In the genomic region with DNA sequence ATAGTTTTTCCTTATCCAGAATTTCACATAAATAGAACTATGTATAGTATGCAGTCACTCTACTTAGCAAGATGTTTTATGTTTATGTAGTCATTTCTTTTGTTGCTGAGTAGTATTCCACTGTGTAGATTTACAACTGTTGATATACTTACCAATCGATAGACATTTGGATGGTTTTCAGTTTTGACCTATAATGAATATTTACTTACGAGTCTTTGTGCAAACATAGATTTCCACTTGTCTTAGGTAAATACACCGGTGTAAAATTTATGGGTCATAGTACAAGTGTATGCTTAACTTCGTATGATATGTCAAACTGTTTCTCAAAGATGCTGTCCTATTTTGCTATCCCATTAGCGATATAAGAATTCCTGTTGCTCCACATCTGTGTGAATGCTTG, we compare ENCODE assay signal across 28 cellular contexts. TPM values are rescaled to one million over a fixed set of nuclear protein-coding genes. Genes with fewer than 3 reads are reported as not detected.
A peak's percentile ranks its signal among the peaks of the same experiment; 100 is the strongest.
DNase-seq lines count a peak whose midpoint lies in the region; ATAC-seq and TF ChIP-seq lines count a peak whose summit lies in the region.
"Had no signal": no experiment of that assay in that cellular context is flagged by ENCODE, and none has a peak within 500 bp of the region (broad histone marks: within the 10 kb centered on the region; RNA-seq: fewer than 3 reads in every experiment).

No MANE protein-coding gene starts in this region.

- peak overlapping the region in 1 of 2 donors; percentile 32 for H3K4me3 ChIP-seq in duodenal mucosa (ENCODE audit: low read depth in 1 of 2, low read length in 2 of 2)
- no peak overlapping the region for H3K4me3 ChIP-seq in breast epithelium
- H3K4me3 ChIP-seq: adrenal gland, cardiac muscle cell, GM23248, heart right ventricle, lung, PC-9, right atrium auricular region had no signal

- ATAC-seq in GM21360 (IDR thresholded peaks at IDR 0.05; ENCODE audit: unreplicated experiment) (no peak), GM21381 (IDR thresholded peaks at IDR 0.05; ENCODE audit: unreplicated experiment) (no peak)
- ATAC-seq: heart right ventricle had no signal

- no peaks in the 10 kb centered on the region for H3K4me1 Mint-ChIP-seq in type B pancreatic cell (ENCODE audit: unreplicated experiment)
- H3K4me1 Mint-ChIP-seq: activated B cell treated with CpG ODN at 0.5 μM for 24 hours, immature natural killer cell had no signal

- H3K4me1 ChIP-seq in duodenal mucosa (ENCODE audit: control insufficient read depth in 1 of 2, insufficient read depth in 2 of 2, low read length in 2 of 2) (peaks cover 0 to 14% of the 10 kb centered on the region in 2 donors), breast epithelium (no peaks in the 10 kb centered on the region)
- H3K4me1 ChIP-seq: adrenal gland, heart right ventricle, right atrium auricular region had no signal

- H3K27ac Mint-ChIP-seq in type B pancreatic cell, result no peak overlapping the region
- H3K27ac Mint-ChIP-seq: activated B cell treated with CpG ODN at 0.5 μM for 24 hours, immature natural killer cell had no signal

- TF ChIP-seq CTCF in type B pancreatic cell (conservative IDR thresholded peaks at IDR 0.05), result no peak
- no peak for TF ChIP-seq CTCF in breast epithelium (IDR thresholded peaks at IDR 0.05)

- H3K36me3 ChIP-seq in duodenal mucosa (ENCODE audit: control insufficient read depth in 1 of 2, insufficient read depth in 2 of 2, low read length in 2 of 2) (no peaks in the 10 kb centered on the region), breast epithelium (no peaks in the 10 kb centered on the region)
- H3K36me3 ChIP-seq: adrenal gland, cardiac muscle cell, heart right ventricle, right atrium auricular region had no signal

- peak overlapping the region; percentile 30 for H3K27ac ChIP-seq in duodenal mucosa (ENCODE audit: low read depth, low read length)
- H3K27ac ChIP-seq in breast epithelium, result no peak overlapping the region
- H3K27ac ChIP-seq: adrenal gland, cardiac muscle cell, GM23248, heart right ventricle, PC-9, right atrium auricular region had no signal

- H3K9me3 Mint-ChIP-seq in type B pancreatic cell, result no peaks in the 10 kb centered on the region

- H3K9me3 ChIP-seq in duodenal mucosa (ENCODE audit: control insufficient read depth in 1 of 2, low read length in 2 of 2) (no peaks in the 10 kb centered on the region), breast epithelium (no peaks in the 10 kb centered on the region)
- H3K9me3 ChIP-seq: adrenal gland, heart right ventricle, right atrium auricular region had no signal

- DNase-seq in NCI-H1105 treated with DMSO at 0.1 percent for 48 hours (lab: John Stamatoyannopoulos, UW) (peak; percentile 43), NCI-H1105 (lab: John Stamatoyannopoulos, UW) (no peak), NCI-H748 (lab: John Stamatoyannopoulos, UW; ENCODE audit: unreplicated experiment) (peak; percentile 57), type B pancreatic cell (ENCODE audit: extremely low spot score, unreplicated experiment) (no peak), breast epithelium (ENCODE audit: low spot score in 2 of 2) (no peak)
- DNase-seq: 8988T; activated B cell treated with CpG ODN at 0.5 μM for 24 hours; activated CD4-positive, alpha-beta T cell treated with anti-CD3 and anti-CD28 coated beads, Interleukin-2, amount 50 U/mL, for 48 hours; activated T-cell treated with anti-CD3 and anti-CD28 coated beads, Interleukin-2, amount 50 U/mL, for 1 hour; adrenal gland; COR-L47; dermis blood vessel endothelial cell; GM23248; heart right ventricle; immature natural killer cell; KG1; MV-4-11; PC-9 had no signal

- no peak for TF ChIP-seq POLR2A in breast epithelium (IDR thresholded peaks at IDR 0.05)

- H3K9ac ChIP-seq in duodenal mucosa (ENCODE audit: low read depth in 1 of 2, low read length in 2 of 2), result no peak overlapping the region
- H3K9ac ChIP-seq: GM23248 had no signal

- no peaks in the 10 kb centered on the region for H3K27me3 Mint-ChIP-seq in type B pancreatic cell

- intact Hi-C loops in breast epithelium (cut with DNase I; ENCODE audit: low total_unique reads), result no loop called here

- no peaks in the 10 kb centered on the region for H3K27me3 ChIP-seq in duodenal mucosa (ENCODE audit: control insufficient read depth in 1 of 2, insufficient read depth in 2 of 2, low read length in 2 of 2)
- no peaks in the 10 kb centered on the region for H3K27me3 ChIP-seq in breast epithelium
- H3K27me3 ChIP-seq: adrenal gland, cardiac muscle cell, right atrium auricular region had no signal

- peak overlapping the region; percentile 7 for H3K4me3 Mint-ChIP-seq in type B pancreatic cell
- H3K4me3 Mint-ChIP-seq: activated B cell treated with CpG ODN at 0.5 μM for 24 hours, immature natural killer cell had no signal

- no peaks in the 10 kb centered on the region for H3K36me3 Mint-ChIP-seq in type B pancreatic cell
- H3K36me3 Mint-ChIP-seq: immature natural killer cell had no signal

RNA-seq across cellular contexts. Expression of gene OR2K2, which starts 19.7 kb away (rescaled TPM):
- total RNA-seq in type B pancreatic cell (ENCODE audit: low replicate concordance), result not detected in 2 replicates
- total RNA-seq in breast epithelium, result under 1 TPM in 1 of 3 donors, not detected in 2; 0.48 TPM
- total RNA-seq: activated B cell treated with CpG ODN at 0.5 μM for 24 hours; adrenal gland; cardiac muscle cell; dermis blood vessel endothelial cell; GM23248; lung; PC-9; right atrium auricular region; SK-MEL-5; subcutaneous adipose tissue; T-helper 2 cell treated with Interferon-gamma antibody and Interleukin-4, amounts not matched to agents 100 ng/mL and 5 ng/mL, for 36 hours; urinary bladder had no signal

Comparison
In these comparisons a context has a peak if more than half of its experiments do, and no peak if none do; other contexts are left out.
1. DNase-seq: peak in NCI-H1105 treated with DMSO at 0.1 percent for 48 hours (single experiment) and NCI-H748 (single experiment); none in NCI-H1105 (single experiment), type B pancreatic cell (single experiment) and breast epithelium (0 of 2).